ENCODE assay signal across 24 cellular contexts in genomic region chr5:112310746-112311145, GRCh38.
"Had no signal": no experiment of that assay in that cellular context is flagged by ENCODE, and none has a peak within 500 bp of the region (broad histone marks: within the 10 kb centered on the region; RNA-seq: fewer than 3 reads in every experiment).

No MANE protein-coding gene starts in this region.

- H3K9me3 Mint-ChIP-seq: memory B cell; natural killer cell treated with Interleukin-12 subunit alpha and Interleukin-12 subunit beta and Interleukin-15 and Interleukin-18, amount 100 ng/mL, for 72 hours; stimulated activated naive B cell treated with anti-CD40 and anti-IgM and Interleukin-4, amounts not matched to agents 10 μg/mL and 1 μg/mL and 100 μg/mL, for 72 hours; stimulated activated naive CD8-positive, alpha-beta T cell treated with anti-CD3 and anti-CD28 coated beads, Interleukin-15, amount 100 ng/mL, for 72 hours had no signal

- H3K36me3 Mint-ChIP-seq: memory B cell; natural killer cell treated with Interleukin-12 subunit alpha and Interleukin-12 subunit beta and Interleukin-15 and Interleukin-18, amount 100 ng/mL, for 72 hours; stimulated activated naive B cell treated with anti-CD40 and anti-IgM and Interleukin-4, amounts not matched to agents 10 μg/mL and 1 μg/mL and 100 μg/mL, for 72 hours had no signal

- H3K27me3 Mint-ChIP-seq: natural killer cell treated with Interleukin-12 subunit alpha and Interleukin-12 subunit beta and Interleukin-15 and Interleukin-18, amount 100 ng/mL, for 72 hours; progenitor cell of endocrine pancreas; stimulated activated naive CD8-positive, alpha-beta T cell treated with anti-CD3 and anti-CD28 coated beads, Interleukin-15, amount 100 ng/mL, for 72 hours had no signal

- H3K9me3 ChIP-seq: esophagus muscularis mucosa, gastroesophageal sphincter, left lung, lower lobe of right lung, pancreas, right lobe of liver, spleen, thoracic aorta, transverse colon had no signal

- ATAC-seq: gastroesophageal sphincter; left lung; lower lobe of right lung; natural killer cell treated with Interleukin-12 subunit alpha and Interleukin-12 subunit beta and Interleukin-15 and Interleukin-18, amount 100 ng/mL, for 72 hours; pancreas; right lobe of liver; stimulated activated naive B cell treated with anti-CD40 and anti-IgM and Interleukin-4, amounts not matched to agents 10 μg/mL and 1 μg/mL and 100 μg/mL, for 72 hours; stimulated activated naive CD8-positive, alpha-beta T cell treated with anti-CD3 and anti-CD28 coated beads, Interleukin-15, amount 100 ng/mL, for 72 hours had no signal

- H3K4me3 Mint-ChIP-seq: memory B cell; natural killer cell treated with Interleukin-12 subunit alpha and Interleukin-12 subunit beta and Interleukin-15 and Interleukin-18, amount 100 ng/mL, for 72 hours; stimulated activated naive B cell treated with anti-CD40 and anti-IgM and Interleukin-4, amounts not matched to agents 10 μg/mL and 1 μg/mL and 100 μg/mL, for 72 hours; stimulated activated naive CD8-positive, alpha-beta T cell treated with anti-CD3 and anti-CD28 coated beads, Interleukin-15, amount 100 ng/mL, for 72 hours had no signal

- H3K4me1 Mint-ChIP-seq: memory B cell; stimulated activated naive B cell treated with anti-CD40 and anti-IgM and Interleukin-4, amounts not matched to agents 10 μg/mL and 1 μg/mL and 100 μg/mL, for 72 hours; stimulated activated naive CD8-positive, alpha-beta T cell treated with anti-CD3 and anti-CD28 coated beads, Interleukin-15, amount 100 ng/mL, for 72 hours had no signal

- H3K27ac ChIP-seq: esophagus muscularis mucosa, gastroesophageal sphincter, left lung, lower lobe of right lung, pancreas, right lobe of liver, spleen, thoracic aorta, transverse colon had no signal

- H3K4me1 ChIP-seq: gastroesophageal sphincter, left lung, right lobe of liver, spleen had no signal

- H3K27me3 ChIP-seq: esophagus muscularis mucosa, gastroesophageal sphincter, left lung, pancreas, right lobe of liver, spleen, transverse colon had no signal

- H3K27ac Mint-ChIP-seq: memory B cell; natural killer cell treated with Interleukin-12 subunit alpha and Interleukin-12 subunit beta and Interleukin-15 and Interleukin-18, amount 100 ng/mL, for 72 hours; progenitor cell of endocrine pancreas; stimulated activated naive B cell treated with anti-CD40 and anti-IgM and Interleukin-4, amounts not matched to agents 10 μg/mL and 1 μg/mL and 100 μg/mL, for 72 hours; stimulated activated naive CD8-positive, alpha-beta T cell treated with anti-CD3 and anti-CD28 coated beads, Interleukin-15, amount 100 ng/mL, for 72 hours had no signal

- H3K36me3 ChIP-seq: esophagus muscularis mucosa, gastroesophageal sphincter, lower lobe of right lung, pancreas, right lobe of liver, spleen, thoracic aorta, transverse colon had no signal

- DNase-seq: effector memory CD4-positive, alpha-beta T cell; foreskin fibroblast; glutamatergic neuron; islet precursor cell; left lung; lower lobe of right lung; midbrain; occipital lobe; pancreas; right lobe of liver; spleen; stimulated activated CD4-positive, alpha-beta T cell treated with anti-CD3 and anti-CD28 coated beads, Interleukin-15, amount 100 ng/mL, for 24 hours; stimulated activated CD4-positive, alpha-beta T cell treated with anti-CD3 and anti-CD28 coated beads, Interleukin-2, amount 100 ng/mL, for 24 hours; stimulated activated CD4-positive, alpha-beta T cell treated with anti-CD3 and anti-CD28 coated beads, Interleukin-4, amount 100 ng/mL, for 4 hours; stimulated activated naive B cell treated with anti-CD40 and anti-IgM and Interleukin-4, amounts not matched to agents 10 μg/mL and 1 μg/mL and 100 μg/mL, for 72 hours; stimulated activated naive CD8-positive, alpha-beta T cell treated with anti-CD3 and anti-CD28 coated beads, Interleukin-15, amount 100 ng/mL, for 72 hours; substantia nigra; transverse colon had no signal

- H3K4me3 ChIP-seq: esophagus muscularis mucosa, gastroesophageal sphincter, left lung, lower lobe of right lung, pancreas, right lobe of liver, spleen, thoracic aorta, transverse colon had no signal
